19 cellular contexts compared by ENCODE assay signal in genomic region chr9:98577446-98577845, GRCh38.
DNase-seq lines count a peak whose midpoint lies in the region; ATAC-seq, FAIRE-seq and TF ChIP-seq lines count a peak whose summit lies in the region.
"Had no signal": no experiment of that assay in that cellular context is flagged by ENCODE, and none has a peak within 500 bp of the region (broad histone marks: within the 10 kb centered on the region; RNA-seq: fewer than 3 reads in every experiment).

No MANE protein-coding gene starts in this region.

- ATAC-seq in pancreas: no peak
- no peak for ATAC-seq in HG03457 (IDR thresholded peaks at IDR 0.05; ENCODE audit: unreplicated experiment)

- no peak overlapping the region for H3K27ac Mint-ChIP-seq in endodermal cell
- H3K27ac Mint-ChIP-seq: CD4-positive, alpha-beta memory T cell; H9 had no signal

- H3K9ac ChIP-seq in endodermal cell (ENCODE audit: extremely low read depth, low read length, poor library complexity, severe bottlenecking): no peak overlapping the region
- H3K9ac ChIP-seq: BLaER1 had no signal

- peak; percentile 32 for DNase-seq in G401 (ENCODE audit: low spot score)
- peak; percentile 7 for DNase-seq in endodermal cell
- DNase-seq in mucosa of gallbladder (ENCODE audit: low spot score): peak; percentile 40
- no peak for DNase-seq in activated CD4-positive, CD25-positive, alpha-beta regulatory T cell treated with anti-CD3 and anti-CD28 coated beads, Interleukin-2, amount 50 U/mL, for 72 hours
- DNase-seq in pancreas: no peak
- DNase-seq: 8988T; Calu3; CD4-positive, alpha-beta memory T cell; DMS53; DND-41; EL; H9 had no signal

- WGBS in endodermal cell (ENCODE audit: insufficient coverage in 1 of 2, insufficient read length in 1 of 2), 2 experiments: 90 to 100% methylated on average over 1 to 2 of the region's 3 CpGs
- 75 to 82% methylated on average over 3 of the region's 3 CpGs for WGBS in pancreas, 2 donors

- no peaks in the 10 kb centered on the region for H3K4me1 Mint-ChIP-seq in endodermal cell
- H3K4me1 Mint-ChIP-seq: H9 had no signal

- FAIRE-seq in pancreas (lab: Jason Lieb, UNC): no peak
- FAIRE-seq: G401.6, GM19239, H1 had no signal

- peaks cover 8% of the 10 kb centered on the region for H3K27me3 Mint-ChIP-seq in endodermal cell (ENCODE audit: insufficient read depth)

- in situ Hi-C loops in G401 (cut with HindIII; ENCODE audit: low sequenced_read_pairs): no loop called here

- no peaks in the 10 kb centered on the region for H3K36me3 ChIP-seq in endodermal cell (ENCODE audit: control insufficient read depth, insufficient read depth, low read length)
- H3K36me3 ChIP-seq in pancreas: no peaks in the 10 kb centered on the region
- H3K36me3 ChIP-seq: BLaER1 had no signal

- intact Hi-C loops in pancreas (cut with DNase I): no loop called here

- H3K27ac ChIP-seq in endodermal cell (ENCODE audit: low read depth, low read length) (no peak overlapping the region), temporal lobe (ENCODE audit: low read depth, low read length) (peak overlapping the region; percentile 18), pancreas (no peak overlapping the region)
- H3K27ac ChIP-seq: BLaER1 had no signal

- H3K4me1 ChIP-seq in endodermal cell (ENCODE audit: control insufficient read depth, insufficient read depth, low read length): no peaks in the 10 kb centered on the region
- no peaks in the 10 kb centered on the region for H3K4me1 ChIP-seq in pancreas

- H3K9me3 ChIP-seq in endodermal cell (ENCODE audit: control insufficient read depth, low read length) (no peaks in the 10 kb centered on the region), pancreas (no peaks in the 10 kb centered on the region)
- H3K9me3 ChIP-seq: BLaER1 had no signal

- H3K4me3 Mint-ChIP-seq in endodermal cell: no peak overlapping the region
- H3K4me3 Mint-ChIP-seq: H9 had no signal

- H3K27me3 ChIP-seq in endodermal cell (ENCODE audit: control insufficient read depth, insufficient read depth, low read length, poor library complexity, severe bottlenecking) (peaks cover 4% of the 10 kb centered on the region), pancreas (no peaks in the 10 kb centered on the region)
- H3K27me3 ChIP-seq: BLaER1 had no signal

- no peaks in the 10 kb centered on the region for H3K9me3 Mint-ChIP-seq in endodermal cell
- H3K9me3 Mint-ChIP-seq: CD4-positive, alpha-beta memory T cell; H9 had no signal

- TF ChIP-seq CTCF in endodermal cell (conservative IDR thresholded peaks at IDR 0.05) (no peak), pancreas (IDR thresholded peaks at IDR 0.05) (no peak)

- H3K36me3 Mint-ChIP-seq in endodermal cell (ENCODE audit: low read depth): no peaks in the 10 kb centered on the region
- H3K36me3 Mint-ChIP-seq: CD14-positive monocyte; CD4-positive, alpha-beta memory T cell had no signal

- H3K4me3 ChIP-seq in endodermal cell (ENCODE audit: low read length): no peak overlapping the region
- H3K4me3 ChIP-seq in pancreas: no peak overlapping the region
- H3K4me3 ChIP-seq: BLaER1 had no signal

Comparison
In these comparisons a context has a peak if more than half of its experiments do, and no peak if none do; other contexts are left out.
1. DNase-seq: peak in G401 (single experiment), endodermal cell (single experiment) and mucosa of gallbladder (single experiment); none in activated CD4-positive, CD25-positive, alpha-beta regulatory T cell treated with anti-CD3 and anti-CD28 coated beads, Interleukin-2, amount 50 U/mL, for 72 hours (single experiment) and pancreas (0 of 6).